ENCODE assay signal across 8 cellular contexts in the genomic region with DNA sequence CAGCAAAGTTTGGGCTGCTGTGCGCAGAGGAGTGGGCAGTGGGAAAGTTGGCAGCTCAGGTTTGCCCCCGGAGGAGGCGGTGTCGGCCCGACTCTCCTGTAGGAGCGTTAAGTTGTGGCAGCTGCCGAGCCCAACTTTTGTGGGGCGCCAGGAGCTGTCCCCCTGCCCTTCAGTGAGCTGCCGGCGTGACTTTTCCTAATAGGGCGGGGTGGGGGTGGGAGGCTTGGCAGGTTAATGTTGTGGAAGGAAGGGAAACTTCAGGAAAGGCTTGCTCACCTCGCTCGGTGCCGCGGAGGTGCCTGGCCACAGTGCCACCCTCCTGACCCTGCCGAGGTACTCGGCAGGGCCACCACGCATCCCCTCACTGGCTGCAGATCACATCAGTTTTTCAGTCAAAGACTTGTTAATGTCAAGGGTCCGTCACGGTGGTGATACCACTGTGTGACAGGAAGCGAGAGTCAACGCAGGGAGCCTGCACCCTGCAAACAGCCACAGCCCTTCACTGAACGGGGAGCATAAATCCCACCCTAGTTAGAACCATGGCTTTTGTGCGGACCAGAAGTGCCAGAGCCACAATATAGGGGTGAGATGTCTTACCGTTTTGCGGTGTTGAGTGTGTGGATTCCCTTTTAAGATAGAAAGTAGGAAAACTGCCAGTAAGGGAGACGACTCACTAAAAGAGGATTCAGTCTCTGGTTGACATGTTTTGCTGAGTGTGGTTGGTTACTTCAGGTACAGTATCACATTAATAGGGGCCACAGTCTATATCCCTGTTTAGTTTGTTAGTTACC. TPM values are rescaled to one million over a fixed set of nuclear protein-coding genes. Genes with fewer than 3 reads are reported as not detected.
A peak's percentile ranks its signal among the peaks of the same experiment; 100 is the strongest.
DNase-seq lines count a peak whose midpoint lies in the region; ATAC-seq and TF ChIP-seq lines count a peak whose summit lies in the region.

No MANE protein-coding gene starts in this region.

- peaks cover 0 to 13% of the 10 kb centered on the region in 2 donors for H3K4me1 ChIP-seq in lung (ENCODE audit: control insufficient read depth in 2 of 2, insufficient read depth in 2 of 2, low read length in 2 of 2)

- in situ Hi-C loops in KBM-7 (cut with MboI; ENCODE audit: low pct_unique_long_range_greater_than_20kb, low sequenced_read_pairs), result no loop called here

- peak; percentile 21 for ATAC-seq in GM21528 (IDR thresholded peaks at IDR 0.05; ENCODE audit: low FRiP score, unreplicated experiment)
- ATAC-seq in lung (ENCODE audit: insufficient read depth, low FRiP score), result no peak

- H3K36me3 Mint-ChIP-seq in dendritic cell treated with granulocyte-macrophage colony-stimulating factor and Interleukin-4, amounts not matched to agents 40 ng/mL and 50 ng/mL, for 4 days (ENCODE audit: low read depth), result peaks cover 33% of the 10 kb centered on the region

- DNase-seq in DMS79 (lab: John Stamatoyannopoulos, UW), result peak; percentile 31
- DNase-seq in KBM-7, result peak; percentile 49
- peak; percentile 31 to 43 for DNase-seq in activated CD4-positive, alpha-beta T cell treated with anti-CD3 and anti-CD28 coated beads for 4 hours
- DNase-seq in lung (ENCODE audit: low spot score), result no peak
- DNase-seq in stimulated activated CD8-positive, alpha-beta memory T cell treated with anti-CD3 and anti-CD28 coated beads, Interleukin-12 subunit alpha, Interleukin-12 subunit beta, amount 100 ng/mL, for 4 hours (ENCODE audit: low read depth), result peak; percentile 31
- DNase-seq in GOT3 (lab: John Stamatoyannopoulos, UW), result no peak

- H3K9me3 ChIP-seq in lung (ENCODE audit: control insufficient read depth in 2 of 2, insufficient read depth in 1 of 2, low read length in 1 of 2), result no peaks in the 10 kb centered on the region

- peaks cover 56% of the 10 kb centered on the region for H3K4me1 Mint-ChIP-seq in dendritic cell treated with granulocyte-macrophage colony-stimulating factor and Interleukin-4, amounts not matched to agents 40 ng/mL and 50 ng/mL, for 4 days (ENCODE audit: low read depth)

- no peaks in the 10 kb centered on the region for H3K27me3 Mint-ChIP-seq in dendritic cell treated with granulocyte-macrophage colony-stimulating factor and Interleukin-4, amounts not matched to agents 40 ng/mL and 50 ng/mL, for 4 days

- H3K36me3 ChIP-seq in lung (ENCODE audit: control insufficient read depth in 2 of 2, insufficient read depth in 2 of 2, low read length in 2 of 2), result no peaks in the 10 kb centered on the region

- intact Hi-C loops in dendritic cell treated with granulocyte-macrophage colony-stimulating factor and Interleukin-4, amounts not matched to agents 40 ng/mL and 50 ng/mL, for 4 days (cut with micrococcal nuclease), result loop anchor here (2.0 kb wide), 1 partner anchor 40 kb away; no protein-coding TSS in a partner anchor

- 0 to 1% methylated on average over 27 of the region's 27 CpGs for WGBS in lung, 2 donors

- H3K4me3 Mint-ChIP-seq in dendritic cell treated with granulocyte-macrophage colony-stimulating factor and Interleukin-4, amounts not matched to agents 40 ng/mL and 50 ng/mL, for 4 days, result peak overlapping the region; percentile 88

- peak overlapping the region; percentile 99 for H3K27ac Mint-ChIP-seq in dendritic cell treated with granulocyte-macrophage colony-stimulating factor and Interleukin-4, amounts not matched to agents 40 ng/mL and 50 ng/mL, for 4 days

- H3K27ac ChIP-seq in lung (ENCODE audit: low read depth in 1 of 2, low read length in 1 of 2), result peak overlapping the region; percentile 95 to 99

- H3K4me3 ChIP-seq in lung, result peak overlapping the region; percentile 68

- no peaks in the 10 kb centered on the region for H3K9me3 Mint-ChIP-seq in dendritic cell treated with granulocyte-macrophage colony-stimulating factor and Interleukin-4, amounts not matched to agents 40 ng/mL and 50 ng/mL, for 4 days

- no peak for TF ChIP-seq CTCF in lung (IDR thresholded peaks at IDR 0.05; ENCODE audit: control extremely low read depth, extremely low read depth)

- no peaks in the 10 kb centered on the region for H3K27me3 ChIP-seq in lung (ENCODE audit: control insufficient read depth, insufficient read depth)

RNA-seq across cellular contexts. Expression of gene LNPEP, which starts 0.7 kb away (rescaled TPM):
- 10 to 100 TPM; 32.8 to 78.9 TPM for total RNA-seq in lung
- 1 to 10 TPM; 4.6 to 5.2 TPM for polyA plus RNA-seq in lung

Comparison
In these comparisons a context has a peak if more than half of its experiments do, and no peak if none do; other contexts are left out.
1. DNase-seq: peak in DMS79 (single experiment), KBM-7 (single experiment), activated CD4-positive, alpha-beta T cell treated with anti-CD3 and anti-CD28 coated beads for 4 hours (2 of 2) and stimulated activated CD8-positive, alpha-beta memory T cell treated with anti-CD3 and anti-CD28 coated beads, Interleukin-12 subunit alpha, Interleukin-12 subunit beta, amount 100 ng/mL, for 4 hours (single experiment); none in lung (single experiment) and GOT3 (single experiment).